Comparison of ENCODE assay signal across 7 cellular contexts in genomic region chr2:54008439-54008838, GRCh38.
"Had no signal": no experiment of that assay in that cellular context is flagged by ENCODE, and none has a peak within 500 bp of the region (broad histone marks: within the 10 kb centered on the region; RNA-seq: fewer than 3 reads in every experiment).

No MANE protein-coding gene starts in this region.

- H3K36me3 ChIP-seq: HAP-1 had no signal

- ATAC-seq: HCT116 had no signal

- H3K27ac ChIP-seq: GM23248 had no signal

- H3K9me3 ChIP-seq: HAP-1 had no signal

- DNase-seq: GM23248, GOT3, H7, HFFc6 had no signal

- H2AFZ ChIP-seq: GM23248 had no signal

- FAIRE-seq: HTR-8/SVneo had no signal

- H3K9ac ChIP-seq: GM23248 had no signal

- H3K4me1 ChIP-seq: HAP-1 had no signal

- H3K4me3 ChIP-seq: GM23248, HAP-1 had no signal
